ENCODE assay signal across 14 cellular contexts in the genomic region with DNA sequence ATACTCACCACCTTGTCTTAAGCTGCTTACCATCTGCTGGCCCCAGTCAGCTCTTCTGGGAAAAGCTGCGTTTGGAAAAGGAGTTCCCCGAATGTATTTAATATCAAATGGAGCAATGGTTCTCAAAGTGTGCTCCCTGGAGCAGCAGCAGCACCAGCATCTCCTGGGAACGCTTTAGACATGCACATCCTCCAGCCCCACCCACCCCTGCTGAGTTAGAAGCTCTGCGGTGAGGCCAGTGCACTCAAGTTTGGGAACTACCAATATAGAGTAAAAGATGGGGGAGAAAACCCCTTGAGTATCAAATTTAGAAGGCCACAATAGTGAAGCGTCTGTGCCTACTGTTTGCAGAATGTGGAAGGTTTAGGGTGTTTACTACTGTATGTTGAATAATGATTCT.
DNase-seq lines count a peak whose midpoint lies in the region; ATAC-seq, FAIRE-seq and TF ChIP-seq lines count a peak whose summit lies in the region.
"Had no signal": no experiment of that assay in that cellular context is flagged by ENCODE, and none has a peak within 500 bp of the region (broad histone marks: within the 10 kb centered on the region; RNA-seq: fewer than 3 reads in every experiment).

No MANE protein-coding gene starts in this region.

- TF ChIP-seq CTCF in GM23338 (conservative IDR thresholded peaks at IDR 0.05; ENCODE audit: low read depth in 2 of 2), result no peak
- TF ChIP-seq CTCF in astrocyte (IDR thresholded peaks at IDR 0.05; ENCODE audit: insufficient read depth, low read depth, low read length), result no peak
- no peak for TF ChIP-seq CTCF in upper lobe of right lung (IDR thresholded peaks at IDR 0.05)
- TF ChIP-seq CTCF in left ventricle myocardium inferior (IDR thresholded peaks at IDR 0.05; ENCODE audit: borderline replicate concordance), result no peak
- TF ChIP-seq CTCF in esophagus muscularis mucosa (IDR thresholded peaks at IDR 0.05), result no peak

- TF ChIP-seq EP300 in esophagus muscularis mucosa (IDR thresholded peaks at IDR 0.05), result no peak

- no peak overlapping the region for H3K4me3 Mint-ChIP-seq in GM23338
- no peak overlapping the region for H3K4me3 Mint-ChIP-seq in astrocyte (ENCODE audit: unreplicated experiment)
- H3K4me3 Mint-ChIP-seq: B cell; CD4-positive, alpha-beta T cell had no signal

- no peak overlapping the region for H3K18ac ChIP-seq in mesendoderm (ENCODE audit: low read length)

- H3K4me1 Mint-ChIP-seq in GM23338, result peaks cover 24% of the 10 kb centered on the region; the same call in 2 of the 3 replicates
- H3K4me1 Mint-ChIP-seq in astrocyte (ENCODE audit: low read depth, unreplicated experiment), result peaks cover 14% of the 10 kb centered on the region
- H3K4me1 Mint-ChIP-seq: B cell had no signal

- no peak overlapping the region for H3K23ac ChIP-seq in mesendoderm (ENCODE audit: low read length)

- H3K36me3 ChIP-seq in GM23338 (ENCODE audit: insufficient read depth) (no peaks in the 10 kb centered on the region), astrocyte (ENCODE audit: insufficient read depth, low read length) (no peaks in the 10 kb centered on the region), mesendoderm (ENCODE audit: control insufficient read depth, insufficient read depth, low read length) (no peaks in the 10 kb centered on the region), upper lobe of right lung (no peaks in the 10 kb centered on the region), left ventricle myocardium inferior (no peaks in the 10 kb centered on the region), esophagus muscularis mucosa (no peaks in the 10 kb centered on the region)

- H3K9me3 Mint-ChIP-seq in GM23338, result no peaks in the 10 kb centered on the region; the same call in 2 of the 3 replicates
- no peaks in the 10 kb centered on the region for H3K9me3 Mint-ChIP-seq in astrocyte (ENCODE audit: unreplicated experiment)
- H3K9me3 Mint-ChIP-seq: CD4-positive, alpha-beta T cell had no signal

- H3K27me3 Mint-ChIP-seq in GM23338 (ENCODE audit: insufficient read depth, low read depth, poor library complexity) (peaks cover 3% of the 10 kb centered on the region), astrocyte (ENCODE audit: low read depth, unreplicated experiment) (no peaks in the 10 kb centered on the region)

- ATAC-seq in GM23338, result no peak
- ATAC-seq in upper lobe of right lung, result peak; percentile 23
- no peak for ATAC-seq in HG02571 (IDR thresholded peaks at IDR 0.05; ENCODE audit: unreplicated experiment)
- ATAC-seq: GM12878 had no signal

- H2BK120ac ChIP-seq in mesendoderm (ENCODE audit: low read depth, low read length), result no peak overlapping the region

- intact Hi-C loops in upper lobe of right lung (cut with DNase I) (no loop called here), left ventricle myocardium inferior (cut with micrococcal nuclease) (no loop called here), esophagus muscularis mucosa (cut with DNase I) (no loop called here)

- H3K4me3 ChIP-seq in GM23338 (no peak overlapping the region), astrocyte (ENCODE audit: insufficient read depth, low read depth, low read length) (no peak overlapping the region), mesendoderm (ENCODE audit: low read length) (no peak overlapping the region), upper lobe of right lung (no peak overlapping the region), left ventricle myocardium inferior (no peak overlapping the region), esophagus muscularis mucosa (no peak overlapping the region)
- H3K4me3 ChIP-seq: GM12878 had no signal

- WGBS in mesendoderm (ENCODE audit: extremely low coverage, insufficient coverage, low lambda C conversion rate), result no CpG with 5 or more reads among the region's 5 CpGs
- WGBS in esophagus muscularis mucosa, result 82% methylated on average over 5 of the region's 5 CpGs

- no peak for FAIRE-seq in astrocyte (lab: Jason Lieb, UNC)
- FAIRE-seq: A204.1, GM12878, GM18507 had no signal

- H3K36me3 Mint-ChIP-seq in GM23338 (ENCODE audit: low read depth), result peaks cover 5% of the 10 kb centered on the region; the same call in 1 of the 3 replicates
- H3K36me3 Mint-ChIP-seq in astrocyte (ENCODE audit: low read depth, unreplicated experiment), result peaks cover 14% of the 10 kb centered on the region

- H3K79me2 ChIP-seq in GM23338 (replicated peaks; ENCODE audit: insufficient read depth), result no peaks in the 10 kb centered on the region
- H3K79me2 ChIP-seq in astrocyte (ENCODE audit: insufficient read depth, low read length), result no peaks in the 10 kb centered on the region
- no peaks in the 10 kb centered on the region for H3K79me2 ChIP-seq in mesendoderm (ENCODE audit: control insufficient read depth, insufficient read depth, low read length)

- H3K27ac ChIP-seq in GM23338 (ENCODE audit: low read depth) (peak overlapping the region; percentile 56; the same call in 1 of the 2 replicates), astrocyte (ENCODE audit: low read depth, low read length) (no peak overlapping the region), mesendoderm (ENCODE audit: low read depth, low read length) (no peak overlapping the region), upper lobe of right lung (no peak overlapping the region), left ventricle myocardium inferior (replicated peaks) (no peak overlapping the region), esophagus muscularis mucosa (replicated peaks in 1 of 4) (no peak overlapping the region)

- no peak overlapping the region for H3K4ac ChIP-seq in mesendoderm (ENCODE audit: low read depth, low read length)

- H2AK5ac ChIP-seq in mesendoderm (ENCODE audit: low read length), result no peak overlapping the region

- H3K9me2 ChIP-seq in GM23338 (ENCODE audit: insufficient read depth), result peaks cover 15% of the 10 kb centered on the region; the same call in 1 of the 2 replicates

- H2AFZ ChIP-seq in GM23338 (no peak overlapping the region), astrocyte (ENCODE audit: low read depth, low read length) (no peak overlapping the region)

- H3K27ac Mint-ChIP-seq in GM23338 (peak overlapping the region; percentile 56; the same call in 1 of the 2 replicates), astrocyte (ENCODE audit: unreplicated experiment) (peak overlapping the region; percentile 34)
- H3K27ac Mint-ChIP-seq: B cell; CD4-positive, alpha-beta T cell had no signal

- no peak overlapping the region for H3K56ac ChIP-seq in mesendoderm (ENCODE audit: low read length)

- no peak overlapping the region for H4K5ac ChIP-seq in mesendoderm (ENCODE audit: low read length)

- H3K4me2 ChIP-seq in GM23338 (no peak overlapping the region), astrocyte (ENCODE audit: low read length) (no peak overlapping the region), mesendoderm (ENCODE audit: low read length) (no peak overlapping the region)

- TF ChIP-seq POLR2A in esophagus muscularis mucosa (IDR thresholded peaks at IDR 0.05; ENCODE audit: low read depth), result no peak

- H4K20me1 ChIP-seq in GM23338 (replicated peaks; ENCODE audit: insufficient read depth), result no peaks in the 10 kb centered on the region
- no peaks in the 10 kb centered on the region for H4K20me1 ChIP-seq in astrocyte (ENCODE audit: insufficient read depth, low read length)

- H3K79me1 ChIP-seq in mesendoderm (ENCODE audit: low read length), result no peaks in the 10 kb centered on the region

- H3K4me1 ChIP-seq in GM23338 (ENCODE audit: insufficient read depth) (peaks cover 7% of the 10 kb centered on the region), astrocyte (ENCODE audit: insufficient read depth, low read length) (no peaks in the 10 kb centered on the region), mesendoderm (ENCODE audit: control insufficient read depth, low read depth, low read length) (no peaks in the 10 kb centered on the region), upper lobe of right lung (no peaks in the 10 kb centered on the region), left ventricle myocardium inferior (peaks cover 14% of the 10 kb centered on the region), esophagus muscularis mucosa (no peaks in the 10 kb centered on the region)

- H3K27me3 ChIP-seq in GM23338 (ENCODE audit: insufficient read depth) (no peaks in the 10 kb centered on the region), astrocyte (ENCODE audit: insufficient read depth, low read length) (no peaks in the 10 kb centered on the region), mesendoderm (ENCODE audit: insufficient read depth, low read length, poor library complexity) (no peaks in the 10 kb centered on the region), upper lobe of right lung (no peaks in the 10 kb centered on the region), left ventricle myocardium inferior (ENCODE audit: low read depth) (peaks cover 38% of the 10 kb centered on the region), esophagus muscularis mucosa (peaks cover 0 to 26% (median 0%) of the 10 kb centered on the region in 4 donors)

- H2BK15ac ChIP-seq in mesendoderm (replicated peaks; ENCODE audit: low read depth), result no peak overlapping the region

- H3K9me3 ChIP-seq in astrocyte (ENCODE audit: insufficient read depth, low read depth, low read length) (no peaks in the 10 kb centered on the region), upper lobe of right lung (no peaks in the 10 kb centered on the region), left ventricle myocardium inferior (replicated peaks) (no peaks in the 10 kb centered on the region), esophagus muscularis mucosa (no peaks in the 10 kb centered on the region)

- H3K9ac ChIP-seq in astrocyte (ENCODE audit: low read length), result no peak overlapping the region
- H3K9ac ChIP-seq in mesendoderm (ENCODE audit: low read length), result no peak overlapping the region

- DNase-seq in GM23338 (ENCODE audit: low spot score) (peak; percentile 34), astrocyte (ENCODE audit: low read depth) (no peak), mesendoderm (peak; percentile 38), upper lobe of right lung (no peak), left ventricle myocardium inferior (no peak), esophagus muscularis mucosa (ENCODE audit: extremely low spot score) (no peak)
- DNase-seq: C1 segment of cervical spinal cord; CD4-positive, alpha-beta T cell; DMS79 had no signal

- H3F3A ChIP-seq in GM23338 (replicated peaks; ENCODE audit: low read depth), result no peaks in the 10 kb centered on the region

- no peak overlapping the region for H4K8ac ChIP-seq in mesendoderm (ENCODE audit: low read depth, low read length)

- no peak overlapping the region for H2BK5ac ChIP-seq in mesendoderm (ENCODE audit: low read length)

TF ChIP-seq in GM23338, 12 proteins besides CTCF, POLR2A, EP300 and RAD21 (continues in another document):
- no peak for TF ChIP-seq EZH2phosphoT487 (IDR thresholded peaks at IDR 0.05; ENCODE audit: unreplicated experiment)
- no peak for TF ChIP-seq NANOG (IDR thresholded peaks at IDR 0.05; ENCODE audit: borderline replicate concordance)
- no peak for TF ChIP-seq POLR2AphosphoS5 (IDR thresholded peaks at IDR 0.05; ENCODE audit: low read depth)
- no peak for TF ChIP-seq CREB1 (CRISPR knock-in tag; IDR thresholded peaks at IDR 0.05; ENCODE audit: low read depth)

Comparison
In these comparisons a context has a peak if more than half of its experiments do, and no peak if none do; other contexts are left out.
1. DNase-seq: peak in GM23338 (single experiment) and mesendoderm (single experiment); none in astrocyte (single experiment), upper lobe of right lung (single experiment), left ventricle myocardium inferior (single experiment) and esophagus muscularis mucosa (single experiment).